8 cellular contexts compared by ENCODE assay signal in genomic region chr12:12807517-12807903, GRCh38. TPM values are rescaled to one million over a fixed set of nuclear protein-coding genes. Genes with fewer than 3 reads are reported as not detected.
DNase-seq lines count a peak whose midpoint lies in the region; ATAC-seq, FAIRE-seq and TF ChIP-seq lines count a peak whose summit lies in the region.
"Not testable (repeated sequence)": the region's sequence is repeated elsewhere in the genome, so short reads cannot be mapped to it uniquely, and the experiment has no call there.

No MANE protein-coding gene starts in this region.

- not testable (repeated sequence) for H2AFZ ChIP-seq in astrocyte (ENCODE audit: low read depth, low read length)

- H3K9me3 ChIP-seq in CD4-positive, alpha-beta T cell (ENCODE audit: control insufficient read depth, low read length); Peyer's patch; astrocyte (ENCODE audit: insufficient read depth, low read depth, low read length); esophagus muscularis mucosa; lower lobe of right lung; gastrocnemius medialis; tibial nerve: not testable (repeated sequence)

- POLR2A ChIA-PET in CD4-positive, alpha-beta T cell (lab: Charles Lee): not testable (repeated sequence)

- ATAC-seq in CD4-positive, alpha-beta T cell (ENCODE audit: poor library complexity); activated CD8-positive, alpha-beta memory T cell treated with anti-CD3 and anti-CD28 coated beads, Interleukin-2, amount 10 ng/mL, durations not matched to agents 7 days and 5 days; lower lobe of right lung; gastrocnemius medialis: not testable (repeated sequence)

- intact Hi-C loops in CD4-positive, alpha-beta T cell (cut with DNase I, micrococcal nuclease): loop anchor here in 1 of 2 experiments (5.0 kb wide), 1 partner anchor 430 kb away; no protein-coding TSS in a partner anchor
- intact Hi-C loops in esophagus muscularis mucosa (cut with DNase I); lower lobe of right lung (cut with DNase I); gastrocnemius medialis (cut with DNase I; ENCODE audit: low total_unique reads): not testable (repeated sequence)

- not testable (repeated sequence) for FAIRE-seq in astrocyte (lab: Jason Lieb, UNC)

- H3K27ac ChIP-seq in CD4-positive, alpha-beta T cell (ENCODE audit: low read depth, low read length): peak overlapping the region; percentile 70
- H3K27ac ChIP-seq in Peyer's patch: peak overlapping the region; percentile 77 to 87 (median 81)
- H3K27ac ChIP-seq in astrocyte (ENCODE audit: low read depth, low read length): peak overlapping the region; percentile 90
- H3K27ac ChIP-seq in esophagus muscularis mucosa (replicated peaks in 1 of 4): peak overlapping the region; percentile 42 to 74 (median 70)
- peak overlapping the region; percentile 86 for H3K27ac ChIP-seq in lower lobe of right lung
- peak overlapping the region; percentile 73 to 83 (median 78) for H3K27ac ChIP-seq in gastrocnemius medialis
- H3K27ac ChIP-seq in tibial nerve: peak overlapping the region in 3 of 4 donors; percentile 73 to 86 (median 74)

- not testable (repeated sequence) for DNase-seq in CD4-positive, alpha-beta T cell; Peyer's patch; activated CD8-positive, alpha-beta memory T cell treated with anti-CD3 and anti-CD28 coated beads, Interleukin-2, amount 10 ng/mL, durations not matched to agents 7 days and 5 days; astrocyte (ENCODE audit: low read depth); esophagus muscularis mucosa (ENCODE audit: extremely low spot score); lower lobe of right lung; gastrocnemius medialis; tibial nerve (ENCODE audit: low spot score in 2 of 2)

- H3K36me3 ChIP-seq in Peyer's patch; astrocyte (ENCODE audit: insufficient read depth, low read length); esophagus muscularis mucosa; lower lobe of right lung; gastrocnemius medialis; tibial nerve: not testable (repeated sequence)

- 85% methylated on average over 3 of the region's 3 CpGs for WGBS in esophagus muscularis mucosa
- 76 to 86% methylated on average over 3 of the region's 3 CpGs for WGBS in tibial nerve, 2 donors

- not testable (repeated sequence) for TF ChIP-seq EP300 in esophagus muscularis mucosa (IDR thresholded peaks at IDR 0.05); tibial nerve (IDR thresholded peaks at IDR 0.05)

- not testable (repeated sequence) for H4K20me1 ChIP-seq in astrocyte (ENCODE audit: insufficient read depth, low read length)

- TF ChIP-seq CTCF in CD4-positive, alpha-beta T cell (IDR thresholded peaks at IDR 0.05); Peyer's patch (IDR thresholded peaks at IDR 0.05); astrocyte (IDR thresholded peaks at IDR 0.05; ENCODE audit: insufficient read depth, low read depth, low read length); esophagus muscularis mucosa (IDR thresholded peaks at IDR 0.05); lower lobe of right lung (IDR thresholded peaks at IDR 0.05); gastrocnemius medialis (IDR thresholded peaks at IDR 0.05 in 4 of 5, conservative IDR thresholded peaks at IDR 0.05 in 1 of 5); tibial nerve (IDR thresholded peaks at IDR 0.05): not testable (repeated sequence)

- H3K4me2 ChIP-seq in astrocyte (ENCODE audit: low read length): not testable (repeated sequence)

- peaks cover 53% of the 10 kb centered on the region for H3K4me1 Mint-ChIP-seq in CD4-positive, alpha-beta T cell (ENCODE audit: low read depth)
- H3K4me1 Mint-ChIP-seq in activated CD8-positive, alpha-beta memory T cell treated with anti-CD3 and anti-CD28 coated beads, Interleukin-2, amount 10 ng/mL, durations not matched to agents 7 days and 5 days: peaks cover 75% of the 10 kb centered on the region
- H3K4me1 Mint-ChIP-seq in astrocyte (ENCODE audit: low read depth, unreplicated experiment): peaks cover 21% of the 10 kb centered on the region

- H3K27me3 Mint-ChIP-seq in CD4-positive, alpha-beta T cell; activated CD8-positive, alpha-beta memory T cell treated with anti-CD3 and anti-CD28 coated beads, Interleukin-2, amount 10 ng/mL, durations not matched to agents 7 days and 5 days; astrocyte (ENCODE audit: low read depth, unreplicated experiment): not testable (repeated sequence)

- not testable (repeated sequence) for H3K79me2 ChIP-seq in astrocyte (ENCODE audit: insufficient read depth, low read length)

- CTCF ChIA-PET in CD4-positive, alpha-beta T cell (lab: Charles Lee): interaction anchor here (0.7 kb wide), 1 partner anchor 11 kb away, joined by 3 read pairs; no protein-coding TSS in a partner anchor
- CTCF ChIA-PET in activated CD8-positive, alpha-beta memory T cell treated with anti-CD3 and anti-CD28 coated beads, Interleukin-2, amount 10 ng/mL, durations not matched to agents 7 days and 5 days (lab: Charles Lee): interaction anchor here (1.4 to 1.5 kb wide), 2 partner anchors 14 to 19 kb away, joined by 4 to 5 read pairs; no protein-coding TSS in a partner anchor

- TF ChIP-seq POLR2A in Peyer's patch (IDR thresholded peaks at IDR 0.05); esophagus muscularis mucosa (IDR thresholded peaks at IDR 0.05; ENCODE audit: low read depth); gastrocnemius medialis (IDR thresholded peaks at IDR 0.05); tibial nerve (IDR thresholded peaks at IDR 0.05): not testable (repeated sequence)

- not testable (repeated sequence) for H3K9me3 Mint-ChIP-seq in CD4-positive, alpha-beta T cell; activated CD8-positive, alpha-beta memory T cell treated with anti-CD3 and anti-CD28 coated beads, Interleukin-2, amount 10 ng/mL, durations not matched to agents 7 days and 5 days (ENCODE audit: low read depth); astrocyte (ENCODE audit: unreplicated experiment)

- H3K27me3 ChIP-seq in CD4-positive, alpha-beta T cell (ENCODE audit: control insufficient read depth, insufficient read depth, low read length); Peyer's patch; astrocyte (ENCODE audit: insufficient read depth, low read length); esophagus muscularis mucosa; lower lobe of right lung (ENCODE audit: low read depth); gastrocnemius medialis; tibial nerve: not testable (repeated sequence)

- not testable (repeated sequence) for H3K4me3 Mint-ChIP-seq in CD4-positive, alpha-beta T cell; activated CD8-positive, alpha-beta memory T cell treated with anti-CD3 and anti-CD28 coated beads, Interleukin-2, amount 10 ng/mL, durations not matched to agents 7 days and 5 days; astrocyte (ENCODE audit: unreplicated experiment)

- not testable (repeated sequence) for H3K36me3 Mint-ChIP-seq in CD4-positive, alpha-beta T cell (ENCODE audit: low read depth); activated CD8-positive, alpha-beta memory T cell treated with anti-CD3 and anti-CD28 coated beads, Interleukin-2, amount 10 ng/mL, durations not matched to agents 7 days and 5 days; astrocyte (ENCODE audit: low read depth, unreplicated experiment)

- peaks cover 0 to 24% (median 9%) of the 10 kb centered on the region in 4 donors for H3K4me1 ChIP-seq in Peyer's patch
- H3K4me1 ChIP-seq in astrocyte (ENCODE audit: insufficient read depth, low read length): peaks cover 38% of the 10 kb centered on the region
- H3K4me1 ChIP-seq in esophagus muscularis mucosa: peaks cover 11 to 48% (median 26%) of the 10 kb centered on the region in 4 donors
- peaks cover 45% of the 10 kb centered on the region for H3K4me1 ChIP-seq in lower lobe of right lung
- peaks cover 0 to 17% of the 10 kb centered on the region in 2 donors for H3K4me1 ChIP-seq in gastrocnemius medialis
- H3K4me1 ChIP-seq in tibial nerve: peaks cover 0 to 29% (median 15%) of the 10 kb centered on the region in 4 donors

- in situ Hi-C loops in gastrocnemius medialis (cut with MboI; ENCODE audit: low sequenced_read_pairs in 4 of 4): loop anchor here in 1 of 4 donors (25.0 kb wide), 1 partner anchor 180 kb away; no protein-coding TSS in a partner anchor

- H3K9ac ChIP-seq in astrocyte (ENCODE audit: low read length): not testable (repeated sequence)

- not testable (repeated sequence) for H3K4me3 ChIP-seq in Peyer's patch; astrocyte (ENCODE audit: insufficient read depth, low read depth, low read length); esophagus muscularis mucosa; lower lobe of right lung; gastrocnemius medialis; tibial nerve

- H3K27ac Mint-ChIP-seq in CD4-positive, alpha-beta T cell: peak overlapping the region; percentile 97
- H3K27ac Mint-ChIP-seq in activated CD8-positive, alpha-beta memory T cell treated with anti-CD3 and anti-CD28 coated beads, Interleukin-2, amount 10 ng/mL, durations not matched to agents 7 days and 5 days: peak overlapping the region; percentile 94
- H3K27ac Mint-ChIP-seq in astrocyte (ENCODE audit: unreplicated experiment): not testable (repeated sequence)

RNA-seq across cellular contexts. Expression of gene DDX47, which starts 5.6 kb away (rescaled TPM):
- total RNA-seq in CD4-positive, alpha-beta T cell: 100 to 1,000 TPM; 153 TPM
- 10 to 100 TPM; 23.5 to 39.9 (median 33.1) TPM for total RNA-seq in Peyer's patch
- 10 to 100 TPM; 56.0 to 68.0 TPM for total RNA-seq in activated CD8-positive, alpha-beta memory T cell treated with anti-CD3 and anti-CD28 coated beads, Interleukin-2, amount 10 ng/mL, durations not matched to agents 7 days and 5 days
- total RNA-seq in astrocyte: 54.6 and 62.1 TPM in 2 replicates
- 10 to 100 TPM; 37.1 to 67.1 (median 53.9) TPM for total RNA-seq in esophagus muscularis mucosa
- 45.1 TPM for total RNA-seq in lower lobe of right lung
- total RNA-seq in gastrocnemius medialis: 10 to 100 TPM; 37.1 to 75.4 (median 58.3) TPM
- 10 to 100 TPM; 39.4 to 50.0 (median 47.8) TPM for total RNA-seq in tibial nerve

RNA-seq across cellular contexts. Expression of gene APOLD1, which starts 22.1 kb away (rescaled TPM):
- 1 to 10 TPM; 1.8 to 3.4 TPM for total RNA-seq in CD4-positive, alpha-beta T cell
- total RNA-seq in Peyer's patch: 10 to 100 TPM in 1 of 4 donors, 1 to 10 TPM in 3; 2.3 to 14.9 (median 5.6) TPM
- 10 to 100 TPM in 1 of 2 experiments, 1 to 10 TPM in 1; 7.2 to 13.5 TPM for total RNA-seq in activated CD8-positive, alpha-beta memory T cell treated with anti-CD3 and anti-CD28 coated beads, Interleukin-2, amount 10 ng/mL, durations not matched to agents 7 days and 5 days
- 0.38 and 0.70 TPM in 2 replicates for total RNA-seq in astrocyte
- total RNA-seq in esophagus muscularis mucosa: 10 to 100 TPM; 13.3 to 49.4 (median 37.1) TPM
- 11.0 TPM for total RNA-seq in lower lobe of right lung
- 10 to 100 TPM; 25.8 to 73.7 (median 67.7) TPM for total RNA-seq in gastrocnemius medialis
- 100 to 1,000 TPM in 1 of 4 donors, 10 to 100 TPM in 3; 43.7 to 138 (median 83.9) TPM for total RNA-seq in tibial nerve
